In the genomic region with DNA sequence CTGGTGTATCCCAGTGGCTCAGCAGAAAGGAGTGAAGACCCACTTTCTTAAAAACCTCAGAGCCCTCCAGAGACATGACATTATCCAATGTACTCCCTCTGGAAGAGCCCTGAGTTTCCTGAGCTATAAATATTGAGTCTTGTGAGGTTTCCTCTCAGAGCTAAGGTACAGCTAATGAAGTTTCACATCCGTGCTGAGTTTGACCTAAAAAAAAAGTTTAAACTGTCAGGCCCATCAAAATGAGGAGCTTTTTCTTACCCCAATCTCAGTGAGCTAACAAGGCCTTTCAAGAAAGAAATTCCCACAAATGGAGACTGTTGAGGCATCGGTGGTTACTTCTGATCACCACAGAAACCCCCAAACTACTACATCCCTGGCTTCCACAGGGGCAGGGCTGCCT, we compare ENCODE assay signal across 23 cellular contexts.
"Had no signal": no experiment of that assay in that cellular context is flagged by ENCODE, and none has a peak within 500 bp of the region (broad histone marks: within the 10 kb centered on the region; RNA-seq: fewer than 3 reads in every experiment).

No MANE protein-coding gene starts in this region.

- H3K36me3 ChIP-seq: Peyer's patch, SJCRH30 had no signal

- H2AFZ ChIP-seq: PC-9 had no signal

- H3K4me1 ChIP-seq: Peyer's patch, SJCRH30 had no signal

- FAIRE-seq: HepG2 had no signal

- H3K27ac ChIP-seq: PC-9, Peyer's patch, SJCRH30 had no signal

- H3K9me3 ChIP-seq: SJCRH30 had no signal

- H3K4me2 ChIP-seq: PC-9 had no signal

- H3K4me3 ChIP-seq: PC-9, Peyer's patch, SJCRH30 had no signal

- H3K27me3 ChIP-seq: Peyer's patch, SJCRH30 had no signal

- ATAC-seq: HepG2, Right ventricle myocardium inferior, SK-N-SH treated with all-trans-retinoic acid at 6 μM for 48 hours had no signal

- DNase-seq: IMR-90; Kasumi-1; KG1; MV-4-11; NCI-H1048; NCI-H1105; NCI-H1436 treated with DMSO at 0.1 percent for 48 hours; NCI-H1694; NCI-H2029 treated with DMSO at 0.1 percent for 48 hours; NCI-H2171 treated with DMSO at 0.1 percent for 48 hours; NCI-H345; NCI-H446 treated with DMSO at 0.1 percent for 48 hours; NCI-H510A treated with DMSO at 0.1 percent for 48 hours; NCI-H774; NK-92 treated with Interleukin-12 subunit alpha and Interleukin-12 subunit beta, amount 100 ng/mL, for 24 hours; OCI-M1; PC-9; Peyer's patch; SHP77 treated with DMSO at 0.1 percent for 48 hours; SJCRH30 had no signal
